In the genomic region with DNA sequence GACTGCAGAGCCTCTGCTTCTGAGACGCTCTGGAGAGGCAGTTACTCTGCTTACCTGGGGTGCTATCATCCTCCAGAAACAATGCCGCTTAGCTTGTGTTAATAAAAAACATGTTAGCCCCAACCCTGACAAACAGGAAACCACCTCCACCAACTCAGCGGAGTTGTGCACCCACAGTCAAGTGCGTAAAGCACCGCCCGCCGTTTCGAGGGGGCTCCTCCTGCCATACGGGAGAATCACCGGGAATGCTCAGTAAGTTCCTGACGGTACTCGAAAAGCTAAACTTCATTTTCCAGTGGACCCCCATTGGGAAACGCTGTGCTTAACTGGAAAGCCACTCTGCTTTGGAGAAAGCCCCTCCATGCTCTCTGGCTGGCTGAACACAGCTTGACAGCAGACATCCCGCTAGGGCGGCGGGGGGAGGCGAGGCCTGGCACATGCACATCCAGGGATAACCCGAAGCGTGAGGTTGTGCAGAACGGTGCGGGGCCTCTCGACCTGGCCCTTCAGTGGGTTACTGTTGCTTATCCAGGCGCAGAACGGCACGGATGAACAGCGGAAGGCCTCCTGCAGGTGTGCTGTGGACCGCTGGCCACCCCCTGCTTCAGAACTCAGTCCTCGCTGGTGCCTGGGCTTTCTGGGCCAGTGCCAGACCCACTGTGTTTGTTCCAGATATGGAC, we compare ENCODE assay signal across 16 cellular contexts. TPM values are rescaled to one million over a fixed set of nuclear protein-coding genes. Genes with fewer than 3 reads are reported as not detected.
A peak's percentile ranks its signal among the peaks of the same experiment; 100 is the strongest.
DNase-seq lines count a peak whose midpoint lies in the region; ATAC-seq and TF ChIP-seq lines count a peak whose summit lies in the region.
"Had no signal": no experiment of that assay in that cellular context is flagged by ENCODE, and none has a peak within 500 bp of the region (broad histone marks: within the 10 kb centered on the region; RNA-seq: fewer than 3 reads in every experiment).

No MANE protein-coding gene starts in this region.

- ATAC-seq in right cardiac atrium (no peak), heart right ventricle (no peak), T-helper 17 cell (peak; percentile 79), HG02981 (IDR thresholded peaks at IDR 0.05; ENCODE audit: unreplicated experiment) (no peak), HG03354 (IDR thresholded peaks at IDR 0.05; ENCODE audit: poor library complexity, severe bottlenecking, unreplicated experiment) (no peak)
- ATAC-seq: HCT116; stimulated activated memory B cell treated with anti-CD40 and anti-IgM and Interleukin-4, amounts not matched to agents 10 μg/mL and 1 μg/mL and 100 μg/mL, for 72 hours had no signal

- H3K27ac Mint-ChIP-seq in T-helper 17 cell, result no peak overlapping the region
- H3K27ac Mint-ChIP-seq: B cell; stimulated activated memory B cell treated with anti-CD40 and anti-IgM and Interleukin-4, amounts not matched to agents 10 μg/mL and 1 μg/mL and 100 μg/mL, for 72 hours had no signal

- WGBS in right cardiac atrium, result 85% methylated on average over 28 of the region's 28 CpGs
- 79 to 83% methylated on average over 28 of the region's 28 CpGs for WGBS in heart right ventricle, 2 donors

- H3K4me1 Mint-ChIP-seq in T-helper 17 cell, result peaks cover 4% of the 10 kb centered on the region

- no peaks in the 10 kb centered on the region for H3K27me3 Mint-ChIP-seq in T-helper 17 cell
- H3K27me3 Mint-ChIP-seq: B cell; stimulated activated memory B cell treated with anti-CD40 and anti-IgM and Interleukin-4, amounts not matched to agents 10 μg/mL and 1 μg/mL and 100 μg/mL, for 72 hours had no signal

- peaks cover 2% of the 10 kb centered on the region for H3K36me3 Mint-ChIP-seq in T-helper 17 cell (ENCODE audit: low read depth)

- no peaks in the 10 kb centered on the region for H3K9me3 ChIP-seq in right cardiac atrium (ENCODE audit: control insufficient read depth, low read length)
- no peaks in the 10 kb centered on the region for H3K9me3 ChIP-seq in heart right ventricle
- H3K9me3 ChIP-seq in T-helper 17 cell (ENCODE audit: control insufficient read depth, low read length, poor library complexity, severe bottlenecking), result no peaks in the 10 kb centered on the region

- H3K4me1 ChIP-seq in right cardiac atrium (ENCODE audit: control insufficient read depth, insufficient read depth, low read length) (peaks cover 11% of the 10 kb centered on the region), heart right ventricle (peaks cover 28 to 96% (median 74%) of the 10 kb centered on the region in 9 donors)

- intact Hi-C loops in right cardiac atrium (cut with DNase I), result no loop called here
- intact Hi-C loops in heart right ventricle (cut with DNase I), result no loop called here

- H3K27ac ChIP-seq in right cardiac atrium (ENCODE audit: low read length) (no peak overlapping the region), heart right ventricle (no peak overlapping the region)

- H3K27me3 ChIP-seq in right cardiac atrium (ENCODE audit: control insufficient read depth, insufficient read depth), result no peaks in the 10 kb centered on the region
- no peaks in the 10 kb centered on the region for H3K27me3 ChIP-seq in heart right ventricle

- H3K4me3 ChIP-seq in right cardiac atrium (ENCODE audit: low read length) (no peak overlapping the region), heart right ventricle (no peak overlapping the region)

- peaks cover 0 to 69% (median 0%) of the 10 kb centered on the region in 9 donors for H3K36me3 ChIP-seq in heart right ventricle

- H3K4me3 Mint-ChIP-seq in T-helper 17 cell, result no peak overlapping the region
- H3K4me3 Mint-ChIP-seq: B cell; stimulated activated memory B cell treated with anti-CD40 and anti-IgM and Interleukin-4, amounts not matched to agents 10 μg/mL and 1 μg/mL and 100 μg/mL, for 72 hours had no signal

- DNase-seq in right cardiac atrium, result peak in 2 of 3 donors; percentile 43 to 55
- DNase-seq in heart right ventricle, result no peak
- DNase-seq in T-helper 17 cell, result no peak
- peak; percentile 47 for DNase-seq in islet precursor cell
- no peak for DNase-seq in NCI-H1092 treated with DMSO at 0.1 percent for 48 hours (lab: John Stamatoyannopoulos, UW)
- no peak for DNase-seq in Kasumi-1 (lab: John Stamatoyannopoulos, UW)
- DNase-seq: GDM1; NCI-H1105; NCI-H446 treated with DMSO at 0.1 percent for 48 hours; OCI-M1; stimulated activated CD4-positive, alpha-beta T cell treated with anti-CD3 and anti-CD28 coated beads, Interleukin-2, amount 100 ng/mL, for 48 hours had no signal

- no peak for TF ChIP-seq CTCF in heart right ventricle (IDR thresholded peaks at IDR 0.05)

RNA-seq across cellular contexts. Expression of gene GAS6, which starts 17.1 kb away (rescaled TPM):
- total RNA-seq in right cardiac atrium (100 to 1,000 TPM; 197 to 213 (median 202) TPM), heart right ventricle (100 to 1,000 TPM; 146 to 223 (median 174) TPM), T-helper 17 cell (1 to 10 TPM; 2.2 to 3.8 TPM)
- polyA plus RNA-seq in right cardiac atrium (273 TPM), heart right ventricle (100 to 1,000 TPM; 113 to 280 TPM)

Comparison
In these comparisons a context has a peak if more than half of its experiments do, and no peak if none do; other contexts are left out.
1. DNase-seq: peak in right cardiac atrium (2 of 3) and islet precursor cell (single experiment); none in heart right ventricle (0 of 2), T-helper 17 cell (0 of 3), NCI-H1092 treated with DMSO at 0.1 percent for 48 hours (single experiment) and Kasumi-1 (0 of 2).
2. RNA of gene GAS6, which starts 17.1 kb away (total RNA-seq): 197 to 213 TPM in right cardiac atrium and 146 to 223 TPM in heart right ventricle; 2.2 to 3.8 TPM in T-helper 17 cell; every median in the first group is over 10 times any median in the second.